ENCODE assay signal across 7 cellular contexts in the genomic region with DNA sequence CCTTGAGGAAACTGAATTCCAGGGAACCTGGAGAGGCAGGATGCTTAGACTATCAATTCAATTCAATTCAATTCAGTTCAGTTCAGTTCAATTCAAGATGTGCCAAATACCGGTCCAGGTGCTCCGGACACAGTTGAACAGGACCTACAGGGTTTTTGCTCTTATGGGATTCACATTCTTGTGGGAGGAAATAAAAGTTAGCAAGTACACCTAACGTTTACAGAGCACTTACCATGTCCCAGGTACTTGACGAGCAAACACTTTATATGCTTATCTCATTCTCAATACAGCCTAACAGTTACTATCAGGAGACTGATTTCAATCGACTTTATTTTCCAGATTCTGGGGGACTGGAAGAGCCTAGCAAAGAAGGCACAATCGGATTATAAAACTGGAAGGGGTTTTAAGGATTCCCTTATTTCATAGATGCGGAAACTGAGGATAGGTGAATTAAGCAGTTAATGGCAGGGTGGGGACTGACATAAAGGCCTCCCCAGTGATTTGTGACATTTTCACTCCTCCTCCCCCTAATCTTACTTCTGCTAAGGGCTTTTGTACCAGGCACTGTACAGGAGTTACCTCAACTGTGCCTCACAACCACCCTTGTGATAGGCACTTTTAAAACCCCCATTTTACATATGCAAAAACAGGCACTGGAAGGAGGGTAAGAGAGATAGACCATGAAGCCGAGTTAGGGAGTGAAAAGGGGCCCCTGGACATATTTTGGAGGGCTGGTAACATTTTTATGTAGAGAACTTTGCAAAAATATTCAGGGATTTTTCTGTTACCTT. TPM values are rescaled to one million over a fixed set of nuclear protein-coding genes. Genes with fewer than 3 reads are reported as not detected.
A peak's percentile ranks its signal among the peaks of the same experiment; 100 is the strongest.
DNase-seq lines count a peak whose midpoint lies in the region; ATAC-seq and TF ChIP-seq lines count a peak whose summit lies in the region.

No MANE protein-coding gene starts in this region.

- POLR2A ChIA-PET in PC-3 (lab: Charles Lee; ENCODE audit: unreplicated experiment) = no interaction called here

- H3K36me3 ChIP-seq in GM23338 (ENCODE audit: insufficient read depth) (no peaks in the 10 kb centered on the region), PC-3 (ENCODE audit: low read depth, low read length) (no peaks in the 10 kb centered on the region), esophagus (ENCODE audit: control insufficient read depth in 2 of 2, insufficient read depth in 2 of 2, low read length in 1 of 2) (no peaks in the 10 kb centered on the region)

- H3K9ac ChIP-seq in PC-3 (ENCODE audit: low read length) = no peak overlapping the region

- H3K36me3 Mint-ChIP-seq in GM23338 (ENCODE audit: low read depth) = peaks cover 2% of the 10 kb centered on the region; the same call in 1 of the 3 replicates

- H3K27me3 ChIP-seq in GM23338 (ENCODE audit: insufficient read depth) (no peaks in the 10 kb centered on the region), PC-3 (ENCODE audit: low read length) (no peaks in the 10 kb centered on the region), esophagus (ENCODE audit: control insufficient read depth in 1 of 2, insufficient read depth in 2 of 2, low read length in 2 of 2) (no peaks in the 10 kb centered on the region)

- no peaks in the 10 kb centered on the region for H3K9me2 ChIP-seq in GM23338 (ENCODE audit: insufficient read depth)
- H3K9me2 ChIP-seq in PC-3 (replicated peaks; ENCODE audit: low read length) = no peaks in the 10 kb centered on the region

- intact Hi-C loops in PC-3 (cut with micrococcal nuclease) = loop anchor here (5.0 kb wide), 1 partner anchor 35 kb away; a partner anchor contains a TSS

- CTCF ChIA-PET in PC-3 (lab: Charles Lee) = no interaction called here

- no peak for TF ChIP-seq CTCF in GM23338 (conservative IDR thresholded peaks at IDR 0.05; ENCODE audit: low read depth in 2 of 2)
- no peak for TF ChIP-seq CTCF in PC-3 (conservative IDR thresholded peaks at IDR 0.05; ENCODE audit: low read depth, low read length)

- peak overlapping the region; percentile 34; the same call in 1 of the 2 replicates for H3K27ac ChIP-seq in GM23338 (ENCODE audit: low read depth)
- no peak overlapping the region for H3K27ac ChIP-seq in PC-3 (ENCODE audit: low read length)
- H3K27ac ChIP-seq in esophagus (ENCODE audit: low read depth in 2 of 2, low read length in 1 of 2) = peak overlapping the region; percentile 97 to 98

- BruUV-seq in PC-3 (replicated peaks; lab: Mats Ljungman, UMichigan) = no TSS peak

- H3F3A ChIP-seq in GM23338 (replicated peaks; ENCODE audit: low read depth) (no peaks in the 10 kb centered on the region), PC-3 (ENCODE audit: low read length, unreplicated experiment) (no peaks in the 10 kb centered on the region)

- H3K9me3 ChIP-seq in PC-3 (ENCODE audit: low read length) (no peaks in the 10 kb centered on the region), esophagus (ENCODE audit: control insufficient read depth in 2 of 2, insufficient read depth in 1 of 2, low read depth in 1 of 2, low read length in 1 of 2) (no peaks in the 10 kb centered on the region)

- H3K4me3 ChIP-seq in GM23338 = peak overlapping the region; percentile 91; the same call in 1 of the 2 replicates
- H3K4me3 ChIP-seq in PC-3 (ENCODE audit: low read length) = peak overlapping the region; percentile 94; the same call in 1 of the 2 replicates
- no peak overlapping the region for H3K4me3 ChIP-seq in esophagus (ENCODE audit: low read depth in 1 of 2, low read length in 2 of 2)
- H3K4me3 ChIP-seq in skeletal muscle cell (ENCODE audit: low read depth, low read length) = peak overlapping the region; percentile 83

- peaks cover 30% of the 10 kb centered on the region for H3K4me1 ChIP-seq in GM23338 (ENCODE audit: insufficient read depth)
- H3K4me1 ChIP-seq in PC-3 (ENCODE audit: insufficient read depth, low read length) = peaks cover 54% of the 10 kb centered on the region
- H3K4me1 ChIP-seq in esophagus (ENCODE audit: control insufficient read depth in 2 of 2, insufficient read depth in 2 of 2, low read length in 1 of 2) = peaks cover 0 to 2% of the 10 kb centered on the region in 2 donors

- 52 to 59% methylated on average over 8 of the region's 8 CpGs for WGBS in esophagus, 2 donors

- H3K4me2 ChIP-seq in GM23338 (peak overlapping the region; percentile 59), PC-3 (ENCODE audit: low read length) (peak overlapping the region; percentile 98)

- peaks cover 31% of the 10 kb centered on the region for H3K4me1 Mint-ChIP-seq in GM23338

- peak overlapping the region; percentile 94 for H3K4me3 Mint-ChIP-seq in GM23338

- H3K27me3 Mint-ChIP-seq in GM23338 (ENCODE audit: insufficient read depth, low read depth, poor library complexity) = peaks cover 3% of the 10 kb centered on the region

- DNase-seq in GM23338 (ENCODE audit: low spot score) = peak; percentile 3
- DNase-seq in PC-3 = peak; percentile 16
- DNase-seq in skeletal muscle cell (ENCODE audit: low read depth) = no peak

- H3K79me2 ChIP-seq in GM23338 (replicated peaks; ENCODE audit: insufficient read depth) = peaks cover 63% of the 10 kb centered on the region
- peaks cover 68% of the 10 kb centered on the region for H3K79me2 ChIP-seq in PC-3 (ENCODE audit: low read length)

- H4K20me1 ChIP-seq in GM23338 (replicated peaks; ENCODE audit: insufficient read depth) (peaks cover 18% of the 10 kb centered on the region), PC-3 (ENCODE audit: low read length) (0 out of 2 replicates have a peak, but pooled peaks cover 4% of the 10 kb centered on the region)

- H3K27ac Mint-ChIP-seq in GM23338 = 0 out of 2 replicates have a peak overlapping the region, but pooled peaks have one; percentile 0

- ATAC-seq in GM23338 (no peak), PC-3 (no peak), HG03139 (IDR thresholded peaks at IDR 0.05; ENCODE audit: unreplicated experiment) (no peak), HG02759 (IDR thresholded peaks at IDR 0.05; ENCODE audit: unreplicated experiment) (no peak), GM21526 (IDR thresholded peaks at IDR 0.05; ENCODE audit: low FRiP score, unreplicated experiment) (no peak)

- no peaks in the 10 kb centered on the region for H3K9me3 Mint-ChIP-seq in GM23338

- H2AFZ ChIP-seq in GM23338 (no peak overlapping the region), PC-3 (ENCODE audit: low read length) (peak overlapping the region; percentile 68; the same call in 1 of the 2 replicates)

RNA-seq across cellular contexts. Expression of a gene that starts 0.7 kb away (rescaled TPM):
- 60.1 and 69.3 TPM in 2 replicates for total RNA-seq in GM23338 (2014; rRNA removed; shearing (Covaris generic))
- polyA plus RNA-seq in GM23338 (2016; fragmentation: Nextera tagmentation; extraction: Ambion mirVana) (30.0 and 30.8 TPM in 2 replicates), esophagus (10 to 100 TPM; 21.4 to 28.9 TPM)
- total RNA-seq in PC-3 (2014; rRNA removed) = 45.6 and 50.7 TPM in 2 replicates

RNA-seq across cellular contexts. Expression of a gene that starts 1.2 kb away (rescaled TPM):
- 20.9 and 25.4 TPM in 2 replicates for total RNA-seq in GM23338 (2014; rRNA removed; shearing (Covaris generic))
- polyA plus RNA-seq in GM23338 (2016; fragmentation: Nextera tagmentation; extraction: Ambion mirVana) = 8.3 and 10.7 TPM in 2 replicates
- total RNA-seq in PC-3 (2014; rRNA removed) = 5.4 and 10.0 TPM in 2 replicates
- 1 to 10 TPM; 3.3 to 3.4 TPM for polyA plus RNA-seq in esophagus

RNA-seq across cellular contexts. Expression of a gene that starts 32.9 kb away (rescaled TPM):
- total RNA-seq in GM23338 (2014; rRNA removed; shearing (Covaris generic)) = 54.6 and 61.3 TPM in 2 replicates
- 48.0 and 49.7 TPM in 2 replicates for polyA plus RNA-seq in GM23338 (2016; fragmentation: Nextera tagmentation; extraction: Ambion mirVana)
- total RNA-seq in PC-3 (2014; rRNA removed) = 2.9 and 9.1 TPM in 2 replicates
- 10 to 100 TPM; 21.3 to 25.3 TPM for polyA plus RNA-seq in esophagus

Comparison
In these comparisons a context has a peak if more than half of its experiments do, and no peak if none do; other contexts are left out.
1. H3K4me3 ChIP-seq: peak in GM23338 (single experiment), PC-3 (single experiment) and skeletal muscle cell (single experiment); none in esophagus (0 of 2).